ENCODE assay signal across 1 cellular context in the genomic region with DNA sequence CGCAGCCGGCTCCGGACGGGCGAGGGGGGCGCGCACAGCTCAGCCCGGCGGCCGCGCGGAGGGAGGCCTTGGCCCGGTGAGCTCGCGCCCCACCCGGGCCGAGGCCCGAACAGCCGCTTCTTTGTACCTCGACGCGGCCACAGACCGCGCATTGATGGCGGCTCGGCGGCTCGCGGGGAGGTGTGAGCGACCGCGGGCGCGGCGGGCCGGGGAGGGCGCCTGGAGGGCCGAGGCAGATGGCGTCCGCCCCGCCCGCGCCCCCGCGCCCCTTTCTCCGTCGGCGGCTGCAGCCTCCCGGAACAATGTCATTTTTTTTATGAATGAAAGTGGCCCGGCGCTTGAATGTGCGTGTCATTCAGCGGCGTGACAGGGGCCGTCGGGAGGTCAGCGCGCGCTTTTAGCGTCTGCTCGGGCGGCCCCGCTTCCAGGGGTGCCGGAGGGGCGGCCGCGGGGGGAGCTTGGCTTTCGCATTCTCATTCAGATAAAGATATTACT.
TF ChIP-seq lines count a peak whose summit lies in the region.

No MANE protein-coding gene starts in this region.

TF ChIP-seq in endothelial cell of umbilical vein, 7 proteins besides CTCF, POLR2A, EP300 and RAD21 (continued from another document):
- no peak for TF ChIP-seq MYC (IDR thresholded peaks at IDR 0.05; ENCODE audit: low read depth, low read length)
- TF ChIP-seq FOS (IDR thresholded peaks at IDR 0.05; ENCODE audit: borderline replicate concordance, insufficient read depth, low read length): no peak
